In genomic region chr6:157561929-157562810, GRCh38 we compare ENCODE assay signal across 9 cellular contexts.
DNase-seq lines count a peak whose midpoint lies in the region; ATAC-seq, FAIRE-seq and TF ChIP-seq lines count a peak whose summit lies in the region.
"Had no signal": no experiment of that assay in that cellular context is flagged by ENCODE, and none has a peak within 500 bp of the region (broad histone marks: within the 10 kb centered on the region; RNA-seq: fewer than 3 reads in every experiment).

No MANE protein-coding gene starts in this region.

- H3K4me1 ChIP-seq in astrocyte (ENCODE audit: insufficient read depth, low read length), result no peaks in the 10 kb centered on the region

- H3K9me3 ChIP-seq in astrocyte (ENCODE audit: insufficient read depth, low read depth, low read length), result no peaks in the 10 kb centered on the region

- peaks cover 2% of the 10 kb centered on the region for H3K9me3 Mint-ChIP-seq in astrocyte (ENCODE audit: unreplicated experiment)
- H3K9me3 Mint-ChIP-seq: activated T-cell treated with anti-CD3 and anti-CD28 coated beads, Interleukin-2, amount 50 U/mL, for 24 hours had no signal

- H3K4me3 ChIP-seq in GM12864 (ENCODE audit: low read depth, low read length), result no peak overlapping the region
- H3K4me3 ChIP-seq in astrocyte (ENCODE audit: insufficient read depth, low read depth, low read length), result no peak overlapping the region

- peak; percentile 83 for DNase-seq in GM12864 (ENCODE audit: low read depth)
- DNase-seq in astrocyte (ENCODE audit: low read depth), result no peak
- no peak for DNase-seq in putamen (ENCODE audit: low spot score)
- no peak for DNase-seq in AG20443 (ENCODE audit: low spot score)
- no peak for DNase-seq in stimulated activated CD4-positive, alpha-beta T cell treated with anti-CD3 and anti-CD28 coated beads, Interleukin-15, amount 100 ng/mL, for 24 hours
- DNase-seq in effector CD4-positive, alpha-beta T cell, result no peak
- DNase-seq: activated T-cell treated with anti-CD3 and anti-CD28 coated beads, Interleukin-2, amount 50 U/mL, for 24 hours had no signal

- no peak for FAIRE-seq in astrocyte (lab: Jason Lieb, UNC)

- no peaks in the 10 kb centered on the region for H3K36me3 ChIP-seq in astrocyte (ENCODE audit: insufficient read depth, low read length)

- H2AFZ ChIP-seq in astrocyte (ENCODE audit: low read depth, low read length), result no peak overlapping the region

- H3K36me3 Mint-ChIP-seq in astrocyte (ENCODE audit: low read depth, unreplicated experiment), result no peaks in the 10 kb centered on the region

- peaks cover 3% of the 10 kb centered on the region for H3K4me1 Mint-ChIP-seq in astrocyte (ENCODE audit: low read depth, unreplicated experiment)

- no peaks in the 10 kb centered on the region for H3K27me3 Mint-ChIP-seq in astrocyte (ENCODE audit: low read depth, unreplicated experiment)
- H3K27me3 Mint-ChIP-seq: activated T-cell treated with anti-CD3 and anti-CD28 coated beads, Interleukin-2, amount 50 U/mL, for 24 hours had no signal

- H3K4me2 ChIP-seq in astrocyte (ENCODE audit: low read length), result no peak overlapping the region

- no peaks in the 10 kb centered on the region for H4K20me1 ChIP-seq in astrocyte (ENCODE audit: insufficient read depth, low read length)

- ATAC-seq in GM19452 (IDR thresholded peaks at IDR 0.05; ENCODE audit: unreplicated experiment) (peak; percentile 36), HG03066 (IDR thresholded peaks at IDR 0.05; ENCODE audit: low read depth, unreplicated experiment) (peak; percentile 26)

- no peak overlapping the region for H3K9ac ChIP-seq in astrocyte (ENCODE audit: low read length)

- peak overlapping the region; percentile 34 for H3K27ac Mint-ChIP-seq in astrocyte (ENCODE audit: unreplicated experiment)
- H3K27ac Mint-ChIP-seq: activated T-cell treated with anti-CD3 and anti-CD28 coated beads, Interleukin-2, amount 50 U/mL, for 24 hours had no signal

- TF ChIP-seq CTCF in GM12864 (IDR thresholded peaks at IDR 0.05; ENCODE audit: low read depth, low read length, missing control alignments) (no peak), astrocyte (IDR thresholded peaks at IDR 0.05; ENCODE audit: insufficient read depth, low read depth, low read length) (no peak)

- H3K79me2 ChIP-seq in astrocyte (ENCODE audit: insufficient read depth, low read length), result no peaks in the 10 kb centered on the region

- H3K27me3 ChIP-seq in astrocyte (ENCODE audit: insufficient read depth, low read length), result no peaks in the 10 kb centered on the region

- no peak overlapping the region for H3K27ac ChIP-seq in astrocyte (ENCODE audit: low read depth, low read length)

- no peak overlapping the region for H3K4me3 Mint-ChIP-seq in astrocyte (ENCODE audit: unreplicated experiment)
- H3K4me3 Mint-ChIP-seq: activated T-cell treated with anti-CD3 and anti-CD28 coated beads, Interleukin-2, amount 50 U/mL, for 24 hours had no signal
